Comparison of ENCODE assay signal across 25 cellular contexts in genomic region chr16:66372078-66372897, GRCh38. TPM values are rescaled to one million over a fixed set of nuclear protein-coding genes. Genes with fewer than 3 reads are reported as not detected.
DNase-seq lines count a peak whose midpoint lies in the region; ATAC-seq, FAIRE-seq and TF ChIP-seq lines count a peak whose summit lies in the region.
"Had no signal": no experiment of that assay in that cellular context is flagged by ENCODE, and none has a peak within 500 bp of the region (broad histone marks: within the 10 kb centered on the region; RNA-seq: fewer than 3 reads in every experiment).

No MANE protein-coding gene starts in this region.

- DNase-seq in IMR-90 (no peak), endothelial cell of umbilical vein (ENCODE audit: low read depth, low spot score) (no peak), posterior vena cava (ENCODE audit: low spot score) (peak; percentile 36), tibial artery (peak; percentile 17 to 59), NCI-H1436 treated with DMSO at 0.1 percent for 48 hours (lab: John Stamatoyannopoulos, UW) (no peak), tibial nerve (ENCODE audit: low spot score in 2 of 2) (no peak)
- DNase-seq: C1 segment of cervical spinal cord, Calu3, DND-41, H7, Karpas-422, NCI-H1092, NCI-H1417 treated with DMSO at 0.1 percent for 48 hours, NCI-H2029, NCI-H2227 treated with DMSO at 0.1 percent for 48 hours, NCI-H526 treated with DMSO at 0.1 percent for 48 hours, SHP77 treated with DMSO at 0.1 percent for 48 hours had no signal

- no peak for TF ChIP-seq EP300 in tibial nerve (IDR thresholded peaks at IDR 0.05)

- no peak for TF ChIP-seq RAD21 in IMR-90 (IDR thresholded peaks at IDR 0.05; ENCODE audit: low read length)

- ATAC-seq in IMR-90 (ENCODE audit: low read depth) (no peak), HG02885 (IDR thresholded peaks at IDR 0.05; ENCODE audit: poor library complexity, unreplicated experiment) (no peak), HG03342 (IDR thresholded peaks at IDR 0.05; ENCODE audit: unreplicated experiment) (no peak)

- no peak overlapping the region for H2BK5ac ChIP-seq in IMR-90 (ENCODE audit: low read depth, low read length, poor library complexity, severe bottlenecking)

- no peak overlapping the region for H3K27ac ChIP-seq in IMR-90 (ENCODE audit: insufficient read depth, low read length)
- peak overlapping the region; percentile 31 for H3K27ac ChIP-seq in endothelial cell of umbilical vein (ENCODE audit: insufficient read depth, low read depth, low read length)
- no peak overlapping the region for H3K27ac ChIP-seq in tibial artery
- H3K27ac ChIP-seq in tibial nerve: peak overlapping the region in 1 of 4 donors; percentile 73
- H3K27ac ChIP-seq: HL-60, PC-9 had no signal

- no peak overlapping the region for H2BK15ac ChIP-seq in IMR-90 (ENCODE audit: low read depth, low read length)

- H2AK5ac ChIP-seq in IMR-90 (ENCODE audit: low read depth, low read length): no peak overlapping the region

- 86% methylated on average over 6 of the region's 15 CpGs; no CpG with 5 or more reads in 1 of the 2 experiments for WGBS in IMR-90 (ENCODE audit: extremely low coverage in 2 of 2, insufficient read length in 1 of 2), 2 experiments
- WGBS in tibial nerve, 2 donors: 81% methylated on average over 12 to 15 of the region's 15 CpGs

- FAIRE-seq in endothelial cell of umbilical vein (lab: Jason Lieb, UNC): no peak
- FAIRE-seq: GM18507 had no signal

- CTCF ChIA-PET in IMR-90 (lab: Yijun Ruan, JAX) (no interaction called here), endothelial cell of umbilical vein (lab: Charles Lee) (interaction anchor here (2.3 to 9.6 kb wide), 3 partner anchors 15 to 29 kb away, joined by 7 to 126 read pairs (median 66); no protein-coding TSS in a partner anchor)

- no peak overlapping the region for H3K23ac ChIP-seq in IMR-90 (ENCODE audit: low read depth, low read length)

- H4K5ac ChIP-seq in IMR-90 (ENCODE audit: low read depth, low read length): no peak overlapping the region

- H3K79me2 ChIP-seq in endothelial cell of umbilical vein (ENCODE audit: control insufficient read depth, insufficient read depth, low read length): peaks cover 81% of the 10 kb centered on the region

- H3K4me2 ChIP-seq in IMR-90 (ENCODE audit: low read depth, low read length): no peak overlapping the region
- no peak overlapping the region for H3K4me2 ChIP-seq in endothelial cell of umbilical vein (ENCODE audit: insufficient read depth, low read length)
- H3K4me2 ChIP-seq: PC-9 had no signal

- no peak overlapping the region for H2BK20ac ChIP-seq in IMR-90 (ENCODE audit: low read depth, low read length)

- no peak overlapping the region for H4K8ac ChIP-seq in IMR-90 (ENCODE audit: low read depth in 2 of 2, low read length in 2 of 2)

- H2AFZ ChIP-seq in IMR-90 (replicated peaks; ENCODE audit: low read length, poor library complexity) (peak overlapping the region; percentile 32), endothelial cell of umbilical vein (ENCODE audit: low read depth, low read length) (no peak overlapping the region)
- H2AFZ ChIP-seq: PC-9 had no signal

- TF ChIP-seq POLR2A in IMR-90 (IDR thresholded peaks at IDR 0.05; ENCODE audit: low read depth, low read length) (no peak), endothelial cell of umbilical vein (IDR thresholded peaks at IDR 0.05; ENCODE audit: low read depth, low read length) (no peak), tibial nerve (IDR thresholded peaks at IDR 0.05) (no peak)

- H3K9me3 ChIP-seq in IMR-90 (ENCODE audit: control insufficient read depth, insufficient read depth, low read length) (no peaks in the 10 kb centered on the region), endothelial cell of umbilical vein (replicated peaks; ENCODE audit: control insufficient read depth, insufficient read depth, low read length) (no peaks in the 10 kb centered on the region), tibial artery (no peaks in the 10 kb centered on the region), tibial nerve (no peaks in the 10 kb centered on the region)

- H3K79me1 ChIP-seq in IMR-90 (ENCODE audit: low read depth in 1 of 2, low read length in 2 of 2): no peaks in the 10 kb centered on the region

- no peak overlapping the region for H3K18ac ChIP-seq in IMR-90 (ENCODE audit: low read depth, low read length)

- no peak overlapping the region for H4K91ac ChIP-seq in IMR-90 (ENCODE audit: insufficient read depth, low read depth, low read length)

- H4K20me1 ChIP-seq in IMR-90 (ENCODE audit: insufficient read depth, low read length) (no peaks in the 10 kb centered on the region), endothelial cell of umbilical vein (replicated peaks; ENCODE audit: control insufficient read depth, extremely low read depth, insufficient read depth, low read length) (no peaks in the 10 kb centered on the region)

- POLR2A ChIA-PET in IMR-90 (lab: Charles Lee; ENCODE audit: unreplicated experiment) (no interaction called here), endothelial cell of umbilical vein (lab: Charles Lee) (interaction anchor here (0.5 to 5.4 kb wide), 3 partner anchors 11 to 20 kb away, joined by 4 to 53 read pairs (median 5); no protein-coding TSS in a partner anchor)

- H3K4me3 ChIP-seq in IMR-90 (ENCODE audit: insufficient read depth, low read depth, low read length): no peak overlapping the region
- H3K4me3 ChIP-seq in endothelial cell of umbilical vein (replicated peaks in 1 of 3; ENCODE audit: insufficient read depth in 1 of 3, low read depth in 1 of 3, low read length in 3 of 3): no peak overlapping the region
- H3K4me3 ChIP-seq in tibial artery: no peak overlapping the region
- no peak overlapping the region for H3K4me3 ChIP-seq in tibial nerve
- H3K4me3 ChIP-seq: PC-9 had no signal

- TF ChIP-seq CTCF in IMR-90 (conservative IDR thresholded peaks at IDR 0.05; ENCODE audit: low read depth, low read length): no peak
- no peak for TF ChIP-seq CTCF in endothelial cell of umbilical vein (IDR thresholded peaks at IDR 0.05; ENCODE audit: extremely low read depth in 1 of 2, insufficient read depth in 1 of 2, low read depth in 1 of 2, low read length in 2 of 2)
- no peak for TF ChIP-seq CTCF in tibial artery (IDR thresholded peaks at IDR 0.05)
- no peak for TF ChIP-seq CTCF in tibial nerve (IDR thresholded peaks at IDR 0.05)

- no TSS peak for BruUV-seq in IMR-90 (replicated peaks; lab: Mats Ljungman, UMichigan)
- no TSS peak for BruUV-seq in endothelial cell of umbilical vein (replicated peaks; lab: Mats Ljungman, UMichigan)

- no peak overlapping the region for H3K4ac ChIP-seq in IMR-90 (ENCODE audit: low read depth, low read length)

- H3K56ac ChIP-seq in IMR-90 (ENCODE audit: extremely low read depth, insufficient read depth, low read length): no peak overlapping the region

- H3K36me3 ChIP-seq in IMR-90 (ENCODE audit: control insufficient read depth, insufficient read depth, low read length): no peaks in the 10 kb centered on the region
- H3K36me3 ChIP-seq in endothelial cell of umbilical vein (ENCODE audit: control insufficient read depth in 2 of 2, extremely low read depth in 1 of 2, insufficient read depth in 2 of 2, low read length in 2 of 2): peaks cover 25 to 31% of the 10 kb centered on the region in 2 experiments
- no peaks in the 10 kb centered on the region for H3K36me3 ChIP-seq in tibial artery
- H3K36me3 ChIP-seq in tibial nerve: no peaks in the 10 kb centered on the region

- no peak overlapping the region for H2AK9ac ChIP-seq in IMR-90 (replicated peaks; ENCODE audit: low read depth, low read length, poor library complexity)

- intact Hi-C loops in IMR-90 (cut with micrococcal nuclease): no loop called here
- intact Hi-C loops in endothelial cell of umbilical vein (cut with micrococcal nuclease): no loop called here
- intact Hi-C loops in posterior vena cava (cut with DNase I): no loop called here
- intact Hi-C loops in tibial artery (cut with DNase I; ENCODE audit: low total_unique reads): no loop called here

- H3K27me3 ChIP-seq in IMR-90 (ENCODE audit: control insufficient read depth, insufficient read depth, low read length): peaks cover 24% of the 10 kb centered on the region; the same call in 1 of the 2 replicates
- H3K27me3 ChIP-seq in endothelial cell of umbilical vein (ENCODE audit: control insufficient read depth in 2 of 2, insufficient read depth in 2 of 2, low read length in 2 of 2): no peaks in the 10 kb centered on the region
- no peaks in the 10 kb centered on the region for H3K27me3 ChIP-seq in tibial artery
- no peaks in the 10 kb centered on the region for H3K27me3 ChIP-seq in tibial nerve

- no peak overlapping the region for H3K14ac ChIP-seq in IMR-90 (replicated peaks; ENCODE audit: low read depth, low read length)

- no peak overlapping the region for H3K9ac ChIP-seq in IMR-90 (ENCODE audit: low read depth, low read length)
- no peak overlapping the region for H3K9ac ChIP-seq in endothelial cell of umbilical vein (replicated peaks; ENCODE audit: extremely low read depth, insufficient read depth, low read length)

- no peak overlapping the region for H2BK120ac ChIP-seq in IMR-90 (ENCODE audit: low read depth, low read length)

- dilution Hi-C loops in IMR-90 (cut with HindIII; ENCODE audit: low sequenced_read_pairs, unreplicated experiment): no loop called here
- dilution Hi-C loops in endothelial cell of umbilical vein (cut with MboI; ENCODE audit: extremely low pct_ligation_motif_present, low sequenced_read_pairs): no loop called here

- H3K4me1 ChIP-seq in IMR-90 (ENCODE audit: control insufficient read depth, insufficient read depth, low read length): no peaks in the 10 kb centered on the region
- peaks cover 88% of the 10 kb centered on the region for H3K4me1 ChIP-seq in endothelial cell of umbilical vein (ENCODE audit: control insufficient read depth, extremely low read depth, insufficient read depth, low read length)
- peaks cover 0 to 3% (median 0%) of the 10 kb centered on the region in 4 donors for H3K4me1 ChIP-seq in tibial artery
- H3K4me1 ChIP-seq in tibial nerve: peaks cover 0 to 67% (median 6%) of the 10 kb centered on the region in 4 donors

- in situ Hi-C loops in IMR-90 (cut with MboI; ENCODE audit: low sequenced_read_pairs): no loop called here

- H3K9me1 ChIP-seq in IMR-90 (ENCODE audit: insufficient read depth, low read length) (no peaks in the 10 kb centered on the region), endothelial cell of umbilical vein (replicated peaks; ENCODE audit: control insufficient read depth, extremely low read depth, insufficient read depth, low read length) (no peaks in the 10 kb centered on the region)

RNA-seq across cellular contexts. Expression of gene CDH5, which starts 5.8 kb away (rescaled TPM):
- total RNA-seq in IMR-90 (2012; rRNA removed) (not detected in 2 replicates), endothelial cell of umbilical vein (765 and 804 TPM in 2 replicates), posterior vena cava (10 to 100 TPM; 43.1 to 50.2 TPM), tibial nerve (10 to 100 TPM; 47.3 to 79.3 (median 67.0) TPM)
- polyA plus RNA-seq in IMR-90 (2012; rRNA removed) (not detected in 2 replicates), endothelial cell of umbilical vein (815 and 836 TPM in 2 replicates)
- polyA plus RNA-seq in IMR-90 (2012; cell fraction: cytosol; rRNA removed): not detected in 2 replicates
- polyA plus RNA-seq in IMR-90 (2012; cell fraction: nucleus; rRNA removed; ENCODE audit: low replicate concordance): 0.02 TPM in 1 of 2 replicates, not detected in the other
- polyA plus RNA-seq in endothelial cell of umbilical vein (2011; cell fraction: cytosol; rRNA removed): 612 and 674 TPM in 2 replicates
- 968 and 1,022 TPM in 2 replicates for polyA plus RNA-seq in endothelial cell of umbilical vein (2011; cell fraction: nucleus; rRNA removed)
- 660 and 706 TPM in 2 replicates for polyA plus RNA-seq in endothelial cell of umbilical vein (2012)
- 1,106 and 1,227 TPM in 2 replicates for polyA minus RNA-seq in endothelial cell of umbilical vein
- 1.3 TPM for polyA minus RNA-seq in endothelial cell of umbilical vein (2011; cell fraction: cytosol; rRNA and poly(A)+ RNA removed)
- polyA minus RNA-seq in endothelial cell of umbilical vein (2011; cell fraction: nucleus; rRNA and poly(A)+ RNA removed): 678 and 739 TPM in 2 replicates
- total RNA-seq: Calu3, H7, NCI-H460, RPMI7951 had no signal

RNA-seq across cellular contexts. Expression of gene BEAN1, which starts 54.8 kb away (rescaled TPM):
- not detected in 2 replicates for total RNA-seq in IMR-90 (2012; rRNA removed)
- polyA plus RNA-seq in IMR-90 (2012; rRNA removed): not detected in 2 replicates
- not detected in 2 replicates for polyA plus RNA-seq in IMR-90 (2012; cell fraction: cytosol; rRNA removed)
- 0.13 TPM in 1 of 2 replicates, not detected in the other for polyA plus RNA-seq in IMR-90 (2012; cell fraction: nucleus; rRNA removed; ENCODE audit: low replicate concordance)
- not detected in 2 replicates for total RNA-seq in endothelial cell of umbilical vein
- polyA plus RNA-seq in endothelial cell of umbilical vein: not detected in 2 replicates
- 0.03 TPM in 1 of 2 replicates, not detected in the other for polyA plus RNA-seq in endothelial cell of umbilical vein (2011; cell fraction: cytosol; rRNA removed)
- polyA plus RNA-seq in endothelial cell of umbilical vein (2011; cell fraction: nucleus; rRNA removed): not detected in 2 replicates
- 0.21 TPM in 1 of 2 replicates, not detected in the other for polyA plus RNA-seq in endothelial cell of umbilical vein (2012)
- polyA minus RNA-seq in endothelial cell of umbilical vein: not detected in 2 replicates
- polyA minus RNA-seq in endothelial cell of umbilical vein (2011; cell fraction: cytosol; rRNA and poly(A)+ RNA removed): not detected
- polyA minus RNA-seq in endothelial cell of umbilical vein (2011; cell fraction: nucleus; rRNA and poly(A)+ RNA removed): not detected in 2 replicates
- total RNA-seq in posterior vena cava: under 1 TPM; 0.42 to 0.48 TPM
- 1 to 10 TPM in 1 of 4 donors, under 1 TPM in 2, not detected in 1; 0.21 to 1.4 (median 0.30) TPM for total RNA-seq in tibial nerve
- total RNA-seq: A673 had no signal

Comparison
In these comparisons a context has a peak if more than half of its experiments do, and no peak if none do; other contexts are left out.
1. DNase-seq: peak in posterior vena cava (single experiment) and tibial artery (2 of 2); none in IMR-90 (single experiment), endothelial cell of umbilical vein (single experiment), NCI-H1436 treated with DMSO at 0.1 percent for 48 hours (single experiment) and tibial nerve (0 of 2).
2. RNA of gene CDH5, which starts 5.8 kb away (total RNA-seq): 765 to 804 TPM in endothelial cell of umbilical vein, 47.3 to 79.3 TPM in tibial nerve and 43.1 to 50.2 TPM in posterior vena cava; not detected in IMR-90; every median in the first group is over 10 times any median in the second.